In the genomic region with DNA sequence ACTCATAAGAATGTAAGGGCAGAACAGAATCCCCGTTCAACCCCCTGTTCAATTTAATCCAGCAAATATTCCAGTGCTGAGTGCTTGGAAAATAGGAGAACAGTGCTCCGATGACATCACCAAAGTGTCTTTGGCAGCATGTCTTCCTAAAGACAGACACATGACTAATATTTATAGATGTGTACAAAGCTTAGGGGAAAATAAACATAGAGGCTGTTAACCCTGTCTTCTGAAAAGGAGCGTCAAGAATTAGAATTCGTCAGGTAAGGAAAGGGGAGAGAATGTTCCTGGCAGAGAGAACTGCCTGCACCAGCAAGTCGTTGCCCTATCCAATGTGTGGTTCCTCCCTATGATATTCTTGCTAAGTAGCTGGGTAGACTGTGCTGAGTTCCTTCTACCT, we compare ENCODE assay signal across 17 cellular contexts.
DNase-seq lines count a peak whose midpoint lies in the region; ATAC-seq, FAIRE-seq and TF ChIP-seq lines count a peak whose summit lies in the region.
"Had no signal": no experiment of that assay in that cellular context is flagged by ENCODE, and none has a peak within 500 bp of the region (broad histone marks: within the 10 kb centered on the region; RNA-seq: fewer than 3 reads in every experiment).

No MANE protein-coding gene starts in this region.

- in situ Hi-C loops in IMR-90 (cut with MboI; ENCODE audit: low sequenced_read_pairs): no loop called here
- in situ Hi-C loops in K562 (cut with MboI): no loop called here

- 0 out of 2 replicates have a peak overlapping the region, but pooled peaks have one; percentile 42 for H3K23ac ChIP-seq in IMR-90 (ENCODE audit: low read depth, low read length)
- no peak overlapping the region for H3K23ac ChIP-seq in mesenchymal stem cell (ENCODE audit: low read length in 2 of 2)

- H3K79me1 ChIP-seq in IMR-90 (ENCODE audit: low read depth in 1 of 2, low read length in 2 of 2) (no peaks in the 10 kb centered on the region), mesenchymal stem cell (replicated peaks; ENCODE audit: low read length, poor library complexity, severe bottlenecking) (no peaks in the 10 kb centered on the region)

- ATAC-seq in IMR-90 (ENCODE audit: low read depth): no peak
- no peak for ATAC-seq in K562

- no CpG with 5 or more reads among the region's 5 CpGs for WGBS in IMR-90 (ENCODE audit: extremely low coverage in 2 of 2, insufficient read length in 1 of 2), 2 experiments
- WGBS in K562 (ENCODE audit: insufficient coverage, low coverage, missing lambda C conversion rate): 14% methylated on average over 5 of the region's 5 CpGs
- 41% methylated on average over 4 of the region's 5 CpGs for WGBS in mesenchymal stem cell

- intact Hi-C loops in IMR-90 (cut with micrococcal nuclease) (loop anchor here (5.0 to 10.0 kb wide), 2 partner anchors 224 to 864 kb away; no protein-coding TSS in a partner anchor), K562 (cut with micrococcal nuclease) (loop anchor here (5.0 to 10.0 kb wide), 3 partner anchors 39 to 386 kb away; no protein-coding TSS in a partner anchor)

- no peak overlapping the region for H2BK20ac ChIP-seq in IMR-90 (ENCODE audit: low read depth, low read length)

- H3K9me3 ChIP-seq in IMR-90 (ENCODE audit: control insufficient read depth, insufficient read depth, low read length): no peaks in the 10 kb centered on the region; the same call in 1 of the 2 replicates
- H3K9me3 ChIP-seq in K562 (replicated peaks; ENCODE audit: control insufficient read depth, insufficient read depth, low read depth, low read length): no peaks in the 10 kb centered on the region
- H3K9me3 ChIP-seq in mesenchymal stem cell (ENCODE audit: control insufficient read depth, low read length): peaks cover 14% of the 10 kb centered on the region
- H3K9me3 ChIP-seq: SJSA1 had no signal

- H3K27ac ChIP-seq in IMR-90 (ENCODE audit: insufficient read depth, low read length): no peak overlapping the region
- H3K27ac ChIP-seq in K562 (ENCODE audit: extremely low read depth, low read depth, low read length): no peak overlapping the region
- no peak overlapping the region for H3K27ac ChIP-seq in mesenchymal stem cell (ENCODE audit: low read length, poor library complexity, severe bottlenecking)
- H3K27ac ChIP-seq: BLaER1 treated with 17β-estradiol and CSF1 and Interleukin-3, amounts not matched to agents 10 nM and 100 nM; SJSA1 had no signal

- TF ChIP-seq RAD21 in IMR-90 (IDR thresholded peaks at IDR 0.05; ENCODE audit: low read length): no peak
- no peak for TF ChIP-seq RAD21 in K562 (CRISPR knock-in tag; conservative IDR thresholded peaks at IDR 0.05 in 1 of 2, IDR thresholded peaks at IDR 0.05 in 1 of 2)

- no peak overlapping the region for H3K56ac ChIP-seq in IMR-90 (ENCODE audit: extremely low read depth, insufficient read depth, low read length)

- H3K27me3 Mint-ChIP-seq in endothelial cell (ENCODE audit: unreplicated experiment): peaks cover 1% of the 10 kb centered on the region

- H4K91ac ChIP-seq in IMR-90 (ENCODE audit: insufficient read depth, low read depth, low read length) (no peak overlapping the region), mesenchymal stem cell (ENCODE audit: low read length) (no peak overlapping the region)

- TF ChIP-seq CTCF in IMR-90 (conservative IDR thresholded peaks at IDR 0.05; ENCODE audit: low read depth, low read length): no peak
- TF ChIP-seq CTCF in K562 (IDR thresholded peaks at IDR 0.05 in 2 of 3, conservative IDR thresholded peaks at IDR 0.05 in 1 of 3; ENCODE audit: insufficient read depth in 2 of 3, low read depth in 1 of 3, low read length in 3 of 3): no peak
- TF ChIP-seq CTCF in endothelial cell (IDR thresholded peaks at IDR 0.05; ENCODE audit: unreplicated experiment): no peak

- H3K4me3 ChIP-seq in IMR-90 (ENCODE audit: insufficient read depth, low read depth, low read length) (no peak overlapping the region), K562 (no peak overlapping the region), mesenchymal stem cell (ENCODE audit: insufficient read depth in 1 of 2, low read depth in 1 of 2, low read length in 2 of 2) (no peak overlapping the region)
- H3K4me3 ChIP-seq: BLaER1 treated with 17β-estradiol and CSF1 and Interleukin-3, amounts not matched to agents 10 nM and 100 nM; SJSA1 had no signal

- H4K8ac ChIP-seq in IMR-90 (ENCODE audit: low read depth in 2 of 2, low read length in 2 of 2) (no peak overlapping the region), mesenchymal stem cell (ENCODE audit: low read length) (no peak overlapping the region)

- H3K9me1 ChIP-seq in IMR-90 (ENCODE audit: insufficient read depth, low read length): no peaks in the 10 kb centered on the region
- no peaks in the 10 kb centered on the region for H3K9me1 ChIP-seq in K562 (ENCODE audit: control insufficient read depth, insufficient read depth, low read length)

- no peak overlapping the region for H3K14ac ChIP-seq in IMR-90 (replicated peaks; ENCODE audit: low read depth, low read length)
- no peak overlapping the region for H3K14ac ChIP-seq in mesenchymal stem cell (ENCODE audit: low read length in 2 of 2)

- H3K9me3 Mint-ChIP-seq in endothelial cell (ENCODE audit: unreplicated experiment): no peaks in the 10 kb centered on the region

- H3K27me3 ChIP-seq in IMR-90 (ENCODE audit: control insufficient read depth, insufficient read depth, low read length) (no peaks in the 10 kb centered on the region), K562 (ENCODE audit: control insufficient read depth in 2 of 2, insufficient read depth in 2 of 2, low read length in 2 of 2) (peaks cover 5% of the 10 kb centered on the region in 2 experiments; a peak in 4 of 5 replicates), mesenchymal stem cell (ENCODE audit: control insufficient read depth in 1 of 2, insufficient read depth in 1 of 2, low read length in 2 of 2) (no peaks in the 10 kb centered on the region)
- H3K27me3 ChIP-seq: BLaER1 treated with 17β-estradiol and CSF1 and Interleukin-3, amounts not matched to agents 10 nM and 100 nM; SJSA1 had no signal

- CTCF ChIA-PET in IMR-90 (lab: Yijun Ruan, JAX): interaction anchor here (2.7 kb wide), 1 partner anchor 26 kb away, joined by 11 read pairs; no protein-coding TSS in a partner anchor
- CTCF ChIA-PET in K562 (lab: Yijun Ruan, JAX; ENCODE audit: low intra/inter-chr PET ratio): interaction anchor here (0.9 to 2.6 kb wide), 2 partner anchors 94 to 185 kb away, joined by 3 to 48 read pairs; partner anchors contain the start of gene PPP1CB

- no peak overlapping the region for H2BK120ac ChIP-seq in IMR-90 (ENCODE audit: low read depth, low read length)
- H2BK120ac ChIP-seq in mesenchymal stem cell (ENCODE audit: low read depth, low read length): no peak overlapping the region

- DNase-seq in DMS53 (lab: John Stamatoyannopoulos, UW) (peak; percentile 40), DMS53 treated with DMSO at 0.1 percent for 48 hours (lab: John Stamatoyannopoulos, UW; ENCODE audit: unreplicated experiment) (no peak), IMR-90 (peak; percentile 24), K562 (ENCODE audit: extremely low read depth in 1 of 4, low spot score in 3 of 4) (no peak), mesenchymal stem cell (peak; percentile 19), HCEC 1CT (no peak), H54 (ENCODE audit: insufficient read length, low spot score) (no peak), endothelial cell (ENCODE audit: low spot score) (no peak)
- DNase-seq: 8988T, NCI-H1048, NCI-H146, NCI-H2081 treated with DMSO at 0.1 percent for 48 hours, NCI-H345, NCI-H526 treated with DMSO at 0.1 percent for 48 hours had no signal

- H3K4me1 ChIP-seq in IMR-90 (ENCODE audit: control insufficient read depth, insufficient read depth, low read length) (0 out of 2 replicates have a peak, but pooled peaks cover 2% of the 10 kb centered on the region), K562 (replicated peaks in 1 of 2; ENCODE audit: control insufficient read depth in 2 of 2, insufficient read depth in 2 of 2, low read length in 2 of 2) (peaks cover 0 to 7% of the 10 kb centered on the region in 2 experiments; a peak in 3 of 5 replicates), mesenchymal stem cell (ENCODE audit: control insufficient read depth, insufficient read depth, low read depth, low read length) (peaks cover 1% of the 10 kb centered on the region)

- H3K18ac ChIP-seq in IMR-90 (ENCODE audit: low read depth, low read length) (no peak overlapping the region), mesenchymal stem cell (ENCODE audit: low read depth in 1 of 2, low read length in 2 of 2) (no peak overlapping the region)

- H3K36me3 ChIP-seq in IMR-90 (ENCODE audit: control insufficient read depth, insufficient read depth, low read length): no peaks in the 10 kb centered on the region
- H3K36me3 ChIP-seq in K562 (ENCODE audit: control insufficient read depth, insufficient read depth, low read length): no peaks in the 10 kb centered on the region
- H3K36me3 ChIP-seq in mesenchymal stem cell (ENCODE audit: control insufficient read depth in 1 of 2, insufficient read depth in 2 of 2, low read depth in 1 of 2, low read length in 2 of 2): no peaks in the 10 kb centered on the region
- H3K36me3 ChIP-seq: SJSA1 had no signal

- H3K4me2 ChIP-seq in IMR-90 (ENCODE audit: low read depth, low read length) (no peak overlapping the region), K562 (ENCODE audit: insufficient read depth, low read length) (no peak overlapping the region), mesenchymal stem cell (ENCODE audit: low read length, poor library complexity, severe bottlenecking) (no peak overlapping the region)

- dilution Hi-C loops in IMR-90 (cut with HindIII; ENCODE audit: low sequenced_read_pairs, unreplicated experiment): no loop called here

- FAIRE-seq in K562 (lab: Jason Lieb, UNC): no peak
- no peak for FAIRE-seq in H54 (lab: Jason Lieb, UNC)
- FAIRE-seq: HTR-8/SVneo had no signal

- H2AK5ac ChIP-seq in IMR-90 (ENCODE audit: low read depth, low read length) (no peak overlapping the region), mesenchymal stem cell (ENCODE audit: low read length, severe bottlenecking) (no peak overlapping the region)

- no peak overlapping the region for H2AK9ac ChIP-seq in IMR-90 (replicated peaks; ENCODE audit: low read depth, low read length, poor library complexity)

- BruUV-seq in IMR-90 (replicated peaks; lab: Mats Ljungman, UMichigan) (no TSS peak), K562 (replicated peaks; lab: Mats Ljungman, UMichigan) (no TSS peak)

- POLR2A ChIA-PET in IMR-90 (lab: Charles Lee; ENCODE audit: unreplicated experiment) (no interaction called here), K562 (lab: Yijun Ruan, JAX) (interaction anchor here (1.0 to 1.7 kb wide), 2 partner anchors 12 to 21 kb away, joined by 4 read pairs; no protein-coding TSS in a partner anchor)

- no peak overlapping the region for H3K9ac ChIP-seq in IMR-90 (ENCODE audit: low read depth, low read length)
- no peak overlapping the region for H3K9ac ChIP-seq in K562 (ENCODE audit: insufficient read depth in 1 of 2, low read depth in 2 of 2, low read length in 2 of 2)
- no peak overlapping the region for H3K9ac ChIP-seq in mesenchymal stem cell (ENCODE audit: low read length)
- H3K9ac ChIP-seq: BLaER1 treated with 17β-estradiol and CSF1 and Interleukin-3, amounts not matched to agents 10 nM and 100 nM had no signal

- peaks cover 7% of the 10 kb centered on the region for H3K4me1 Mint-ChIP-seq in endothelial cell (ENCODE audit: unreplicated experiment)

- no peaks in the 10 kb centered on the region for H4K20me1 ChIP-seq in IMR-90 (ENCODE audit: insufficient read depth, low read length)
- no peaks in the 10 kb centered on the region; the same call in 1 of the 2 replicates for H4K20me1 ChIP-seq in K562 (replicated peaks; ENCODE audit: control insufficient read depth, insufficient read depth, low read length)
- H4K20me1 ChIP-seq: BLaER1 treated with 17β-estradiol and CSF1 and Interleukin-3, amounts not matched to agents 10 nM and 100 nM had no signal

- H3K4me3 Mint-ChIP-seq in endothelial cell (ENCODE audit: unreplicated experiment): no peak overlapping the region

- H2AFZ ChIP-seq in IMR-90 (replicated peaks; ENCODE audit: low read length, poor library complexity): no peak overlapping the region
- no peak overlapping the region for H2AFZ ChIP-seq in K562 (ENCODE audit: low read depth, low read length)
- no peak overlapping the region for H2AFZ ChIP-seq in mesenchymal stem cell (ENCODE audit: low read depth, low read length)

- no peak overlapping the region for H3K27ac Mint-ChIP-seq in endothelial cell (ENCODE audit: unreplicated experiment)

- H2BK15ac ChIP-seq in IMR-90 (ENCODE audit: low read depth, low read length) (no peak overlapping the region), mesenchymal stem cell (ENCODE audit: low read depth, poor library complexity, severe bottlenecking) (no peak overlapping the region)

- H3K4ac ChIP-seq in IMR-90 (ENCODE audit: low read depth, low read length) (no peak overlapping the region), mesenchymal stem cell (ENCODE audit: low read depth in 1 of 2, low read length in 2 of 2) (no peak overlapping the region)

- H2BK5ac ChIP-seq in IMR-90 (ENCODE audit: low read depth, low read length, poor library complexity, severe bottlenecking) (no peak overlapping the region), mesenchymal stem cell (ENCODE audit: low read depth, low read length, poor library complexity, severe bottlenecking) (no peak overlapping the region)

- TF ChIP-seq POLR2A in IMR-90 (IDR thresholded peaks at IDR 0.05; ENCODE audit: low read depth, low read length) (no peak), K562 (conservative IDR thresholded peaks at IDR 0.05) (no peak), H54 (IDR thresholded peaks at IDR 0.05; ENCODE audit: low read depth, low read length) (no peak)

- no peaks in the 10 kb centered on the region for H3K36me3 Mint-ChIP-seq in endothelial cell (ENCODE audit: low read depth, unreplicated experiment)

- H4K5ac ChIP-seq in IMR-90 (ENCODE audit: low read depth, low read length): no peak overlapping the region

- no peak overlapping the region for H2BK12ac ChIP-seq in mesenchymal stem cell (ENCODE audit: low read length in 2 of 2)

- no peaks in the 10 kb centered on the region for H3K79me2 ChIP-seq in K562 (ENCODE audit: control insufficient read depth, insufficient read depth, low read length)

- TF ChIP-seq EP300 in K562 (IDR thresholded peaks at IDR 0.05; ENCODE audit: low read length): no peak

Comparison
In these comparisons a context has a peak if more than half of its experiments do, and no peak if none do; other contexts are left out.
1. DNase-seq: peak in DMS53 (single experiment), IMR-90 (single experiment) and mesenchymal stem cell (single experiment); none in DMS53 treated with DMSO at 0.1 percent for 48 hours (single experiment), K562 (0 of 4), HCEC 1CT (single experiment), H54 (single experiment) and endothelial cell (single experiment).